19 cellular contexts compared by ENCODE assay signal in the genomic region with DNA sequence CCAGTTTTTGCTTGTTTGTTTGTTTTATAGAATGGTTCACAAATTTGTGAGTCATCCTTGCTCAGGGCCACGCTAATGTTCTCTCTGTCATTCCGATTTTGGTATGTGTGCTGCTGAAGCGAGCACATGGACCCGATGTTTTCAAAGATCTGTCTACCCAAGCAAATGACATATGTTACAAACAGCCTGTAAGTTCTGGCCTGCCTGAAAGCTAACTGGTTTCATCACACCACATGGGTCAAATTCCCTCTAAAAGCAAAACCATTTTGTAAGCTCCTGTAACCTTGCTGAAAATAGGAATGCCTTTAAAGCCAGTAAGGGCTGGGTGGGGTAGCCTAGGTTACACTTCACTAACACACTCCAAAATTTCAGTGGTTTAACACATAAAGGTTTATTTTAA. TPM values are rescaled to one million over a fixed set of nuclear protein-coding genes. Genes with fewer than 3 reads are reported as not detected.
"Had no signal": no experiment of that assay in that cellular context is flagged by ENCODE, and none has a peak within 500 bp of the region (broad histone marks: within the 10 kb centered on the region; RNA-seq: fewer than 3 reads in every experiment).

No MANE protein-coding gene starts in this region.

- H3K4me1 Mint-ChIP-seq: activated T-helper 17 cell treated with anti-CD3 and anti-CD28 coated beads, Interleukin-2, amount 50 U/mL, for 72 hours; endodermal cell; mesothelial cell of epicardium had no signal

- DNase-seq: activated naive CD4-positive, alpha-beta T cell treated with Interleukin-2 at 50 U/mL for 16 hours; activated T-cell treated with anti-CD3 and anti-CD28 coated beads for 4 hours; endodermal cell; erythroblast; heart left ventricle; immature natural killer cell; lower lobe of right lung; stimulated activated CD4-positive, alpha-beta T cell treated with anti-CD3 and anti-CD28 coated beads, Interleukin-1b, Interleukin-23, amount 100 ng/mL, for 48 hours; stimulated activated naive CD8-positive, alpha-beta T cell treated with anti-CD3 and anti-CD28 coated beads, Interleukin-15, amount 100 ng/mL, for 72 hours; upper lobe of right lung had no signal

- H3K36me3 Mint-ChIP-seq: immature natural killer cell, mesothelial cell of epicardium had no signal

- H3K9me3 Mint-ChIP-seq: activated T-helper 17 cell treated with anti-CD3 and anti-CD28 coated beads, Interleukin-2, amount 50 U/mL, for 72 hours; mesothelial cell of epicardium; stimulated activated naive CD8-positive, alpha-beta T cell treated with anti-CD3 and anti-CD28 coated beads, Interleukin-15, amount 100 ng/mL, for 72 hours had no signal

- H3K4me1 ChIP-seq: upper lobe of right lung had no signal

- H3K4me3 Mint-ChIP-seq: activated T-helper 17 cell treated with anti-CD3 and anti-CD28 coated beads, Interleukin-2, amount 50 U/mL, for 72 hours; endodermal cell; immature natural killer cell; mesothelial cell of epicardium; stimulated activated naive CD8-positive, alpha-beta T cell treated with anti-CD3 and anti-CD28 coated beads, Interleukin-15, amount 100 ng/mL, for 72 hours had no signal

- H3K27me3 ChIP-seq: upper lobe of right lung had no signal

- H3K27ac ChIP-seq: heart left ventricle, lower lobe of right lung, upper lobe of right lung had no signal

- H3K27ac Mint-ChIP-seq: activated T-helper 17 cell treated with anti-CD3 and anti-CD28 coated beads, Interleukin-2, amount 50 U/mL, for 72 hours; endodermal cell; immature natural killer cell; mesothelial cell of epicardium; stimulated activated naive CD8-positive, alpha-beta T cell treated with anti-CD3 and anti-CD28 coated beads, Interleukin-15, amount 100 ng/mL, for 72 hours had no signal

- H3K36me3 ChIP-seq: heart left ventricle, lower lobe of right lung, upper lobe of right lung had no signal

- H3K9me3 ChIP-seq: lower lobe of right lung, upper lobe of right lung had no signal

- H3K4me3 ChIP-seq: heart left ventricle, lower lobe of right lung, upper lobe of right lung had no signal

RNA-seq across cellular contexts. Expression of a gene that starts 25.4 kb away (rescaled TPM):
- total RNA-seq: activated T-helper 17 cell treated with anti-CD3 and anti-CD28 coated beads, Interleukin-2, amount 50 U/mL, for 72 hours; astrocyte; chondrocyte; dermis microvascular lymphatic vessel endothelial cell; endodermal cell; osteoblast; pulmonary artery endothelial cell; temporal lobe; upper lobe of right lung had no signal
- polyA plus RNA-seq: heart left ventricle, immature natural killer cell, neural cell had no signal

RNA-seq across cellular contexts. Expression of a gene that starts 48.3 kb away (rescaled TPM):
- total RNA-seq: activated T-helper 17 cell treated with anti-CD3 and anti-CD28 coated beads, Interleukin-2, amount 50 U/mL, for 72 hours; chondrocyte; dermis microvascular lymphatic vessel endothelial cell; osteoblast; pulmonary artery endothelial cell; temporal lobe had no signal
- polyA plus RNA-seq: immature natural killer cell had no signal
